ENCODE assay signal across 8 cellular contexts in genomic region chr4:153432971-153433752, GRCh38. TPM values are rescaled to one million over a fixed set of nuclear protein-coding genes. Genes with fewer than 3 reads are reported as not detected.
A peak's percentile ranks its signal among the peaks of the same experiment; 100 is the strongest.
DNase-seq lines count a peak whose midpoint lies in the region; ATAC-seq lines count a peak whose summit lies in the region.

No MANE protein-coding gene starts in this region.

- peak; percentile 40 to 83 (median 56) for DNase-seq in CD8-positive, alpha-beta memory T cell
- peak; percentile 11 for DNase-seq in RKO (ENCODE audit: low spot score)
- peak; percentile 85 for DNase-seq in activated effector memory CD4-positive, alpha-beta T cell treated with anti-CD3 and anti-CD28 coated beads, Interleukin-2, amount 50 U/mL, for 16 hours
- DNase-seq in Right ventricle myocardium superior = peak; percentile 47
- peak; percentile 33 to 60 for DNase-seq in stimulated activated CD4-positive, alpha-beta T cell treated with anti-CD3 and anti-CD28 coated beads, Interleukin-12 subunit alpha, Interleukin-12 subunit beta, amount 100 ng/mL, for 24 hours (ENCODE audit: low read depth in 2 of 2)
- DNase-seq in NCI-H524 treated with DMSO at 0.1 percent for 48 hours (lab: John Stamatoyannopoulos, UW) = no peak

- peak overlapping the region; percentile 76 to 88 (median 86) for H3K4me3 Mint-ChIP-seq in CD8-positive, alpha-beta memory T cell

- peaks cover 59% of the 10 kb centered on the region for H3K4me1 ChIP-seq in CD8-positive, alpha-beta memory T cell (ENCODE audit: insufficient read depth, low read length)

- H3K4me3 ChIP-seq in CD8-positive, alpha-beta memory T cell (ENCODE audit: low read length) = peak overlapping the region; percentile 60

- peaks cover 44 to 59% (median 56%) of the 10 kb centered on the region in 3 donors for H3K4me1 Mint-ChIP-seq in CD8-positive, alpha-beta memory T cell

- no peaks in the 10 kb centered on the region for H3K36me3 Mint-ChIP-seq in CD8-positive, alpha-beta memory T cell

- no peaks in the 10 kb centered on the region for H3K36me3 ChIP-seq in CD8-positive, alpha-beta memory T cell (ENCODE audit: insufficient read depth, low read length)

- no peak overlapping the region for H3K27ac ChIP-seq in CD8-positive, alpha-beta memory T cell (ENCODE audit: low read depth, low read length)

- no peaks in the 10 kb centered on the region for H3K9me3 ChIP-seq in CD8-positive, alpha-beta memory T cell (ENCODE audit: low read length)

- intact Hi-C loops in Right ventricle myocardium superior (cut with DNase I) = loop anchor here (5.0 to 10.0 kb wide), 2 partner anchors 88 to 144 kb away; partner anchors contain the start of gene MND1

- CTCF ChIA-PET in CD8-positive, alpha-beta memory T cell (lab: Charles Lee) = interaction anchor here (0.6 to 10.1 kb wide), 38 partner anchors 8 to 290 kb away, joined by 3 to 133 read pairs (median 4); partner anchors contain the start of gene TMEM131L

- POLR2A ChIA-PET in CD8-positive, alpha-beta memory T cell (lab: Charles Lee) = interaction anchor here (0.5 to 1.6 kb wide), 5 partner anchors 17 to 141 kb away, joined by 3 to 6 read pairs (median 4); no protein-coding TSS in a partner anchor

- H3K9me3 Mint-ChIP-seq in CD8-positive, alpha-beta memory T cell = no peaks in the 10 kb centered on the region

- H3K27me3 Mint-ChIP-seq in CD8-positive, alpha-beta memory T cell = no peaks in the 10 kb centered on the region

- H3K27me3 ChIP-seq in CD8-positive, alpha-beta memory T cell (ENCODE audit: insufficient read depth, low read length, poor library complexity, severe bottlenecking) = no peaks in the 10 kb centered on the region

- peak overlapping the region; percentile 71 to 96 (median 94) for H3K27ac Mint-ChIP-seq in CD8-positive, alpha-beta memory T cell

- ATAC-seq in GM19324 (IDR thresholded peaks at IDR 0.05; ENCODE audit: low FRiP score, unreplicated experiment) (peak; percentile 89), HG03378 (IDR thresholded peaks at IDR 0.05; ENCODE audit: unreplicated experiment) (peak; percentile 94), Right ventricle myocardium superior (ENCODE audit: poor library complexity) (peak; percentile 92)

RNA-seq across cellular contexts. Expression of gene TMEM131L, which starts 33.0 kb away (rescaled TPM):
- 10 to 100 TPM; 28.1 to 29.6 TPM for total RNA-seq in CD8-positive, alpha-beta memory T cell
- polyA plus RNA-seq in CD8-positive, alpha-beta memory T cell = 28.6 TPM
- total RNA-seq in Right ventricle myocardium superior = 13.7 TPM
